Comparison of ENCODE assay signal across 9 cellular contexts in genomic region chr19:11798391-11799296, GRCh38. TPM values are rescaled to one million over a fixed set of nuclear protein-coding genes. Genes with fewer than 3 reads are reported as not detected.
DNase-seq lines count a peak whose midpoint lies in the region; ATAC-seq lines count a peak whose summit lies in the region.
"Had no signal": no experiment of that assay in that cellular context is flagged by ENCODE, and none has a peak within 500 bp of the region (broad histone marks: within the 10 kb centered on the region; RNA-seq: fewer than 3 reads in every experiment).

Gene ZNF491, plus strand, starts transcription at chr19:11798523. Its CDS starts 7,431 bp downstream, at chr19:11805954.

- H2BK5ac ChIP-seq in mesenchymal stem cell (ENCODE audit: low read depth, low read length, poor library complexity, severe bottlenecking): no peak within 1 kb of the TSS

- H3K14ac ChIP-seq in mesenchymal stem cell (ENCODE audit: low read length in 2 of 2): peak within 1 kb of the TSS in 1 of 2 experiments; percentile 45

- H3K4me1 ChIP-seq in mesenchymal stem cell (ENCODE audit: control insufficient read depth, insufficient read depth, low read depth, low read length): peaks cover 10% of the 10 kb centered on the region

- peaks cover 10 to 11% of the 10 kb centered on the region in 2 donors for H3K4me1 Mint-ChIP-seq in effector memory CD8-positive, alpha-beta T cell (ENCODE audit: low read depth in 2 of 2)

- H3K79me1 ChIP-seq in mesenchymal stem cell (replicated peaks; ENCODE audit: low read length, poor library complexity, severe bottlenecking): peaks cover 6% of the 10 kb centered on the region

- H3K4me2 ChIP-seq in mesenchymal stem cell (ENCODE audit: low read length, poor library complexity, severe bottlenecking): peak within 1 kb of the TSS; percentile 78

- peak within 1 kb of the TSS in 1 of 2 donors; percentile 79 for H3K27ac Mint-ChIP-seq in effector memory CD8-positive, alpha-beta T cell

- peaks cover 21% of the 10 kb centered on the region for H3K9me3 ChIP-seq in mesenchymal stem cell (ENCODE audit: control insufficient read depth, low read length)

- H3K27me3 ChIP-seq in mesenchymal stem cell (ENCODE audit: control insufficient read depth in 1 of 2, insufficient read depth in 1 of 2, low read length in 2 of 2): no peaks in the 10 kb centered on the region

- H2AK5ac ChIP-seq in mesenchymal stem cell (ENCODE audit: low read length, severe bottlenecking): no peak within 1 kb of the TSS

- peak within 1 kb of the TSS; percentile 74 for H3K27ac ChIP-seq in mesenchymal stem cell (ENCODE audit: low read length, poor library complexity, severe bottlenecking)
- H3K27ac ChIP-seq: HL-60 had no signal

- WGBS in mesenchymal stem cell: 2% methylated on average over 56 of the region's 56 CpGs

- H3K4me3 ChIP-seq in mesenchymal stem cell (ENCODE audit: insufficient read depth in 1 of 2, low read depth in 1 of 2, low read length in 2 of 2): peak within 1 kb of the TSS; percentile 67 to 81

- no peak within 1 kb of the TSS for H3K23ac ChIP-seq in mesenchymal stem cell (ENCODE audit: low read length in 2 of 2)

- ATAC-seq in GM19043 (IDR thresholded peaks at IDR 0.05; ENCODE audit: low read depth, unreplicated experiment) (peak; percentile 87), HG03442 (IDR thresholded peaks at IDR 0.05; ENCODE audit: unreplicated experiment) (peak; percentile 87)
- ATAC-seq in effector memory CD8-positive, alpha-beta T cell (replicated peaks): peak; percentile 95

- DNase-seq in AG20443 (ENCODE audit: low spot score) (peak; percentile 97), NCI-H82 (lab: John Stamatoyannopoulos, UW) (peak; percentile 97), mesenchymal stem cell (peak; percentile 92)
- peak; percentile 90 for DNase-seq in activated CD8-positive, alpha-beta memory T cell treated with anti-CD3 and anti-CD28 coated beads for 24 hours
- DNase-seq in effector memory CD8-positive, alpha-beta T cell: peak; percentile 52 to 71 (median 54)
- DNase-seq in stimulated activated CD4-positive, alpha-beta T cell treated with anti-CD3 and anti-CD28 coated beads, TNF-alpha, amount 100 ng/mL, for 48 hours (ENCODE audit: low read depth in 3 of 3): peak; percentile 74 to 84 (median 83)

- no peak within 1 kb of the TSS for H2BK12ac ChIP-seq in mesenchymal stem cell (ENCODE audit: low read length in 2 of 2)

- H3K4ac ChIP-seq in mesenchymal stem cell (ENCODE audit: low read depth in 1 of 2, low read length in 2 of 2): no peak within 1 kb of the TSS

- H2AFZ ChIP-seq in mesenchymal stem cell (ENCODE audit: low read depth, low read length): peak within 1 kb of the TSS; percentile 74

- H3K4me3 Mint-ChIP-seq in effector memory CD8-positive, alpha-beta T cell: peak within 1 kb of the TSS; percentile 84 to 88

- peak within 1 kb of the TSS; percentile 14 to 79 for H3K18ac ChIP-seq in mesenchymal stem cell (ENCODE audit: low read depth in 1 of 2, low read length in 2 of 2)

- peaks cover 0 to 12% of the 10 kb centered on the region in 2 donors for H3K27me3 Mint-ChIP-seq in effector memory CD8-positive, alpha-beta T cell

- no peaks in the 10 kb centered on the region for H3K36me3 ChIP-seq in mesenchymal stem cell (ENCODE audit: control insufficient read depth in 1 of 2, insufficient read depth in 2 of 2, low read depth in 1 of 2, low read length in 2 of 2)

- H3K9me3 Mint-ChIP-seq in effector memory CD8-positive, alpha-beta T cell: no peaks in the 10 kb centered on the region

- H3K36me3 Mint-ChIP-seq in effector memory CD8-positive, alpha-beta T cell (ENCODE audit: insufficient read depth): peaks cover 3% of the 10 kb centered on the region

- peak within 1 kb of the TSS; percentile 89 for H3K9ac ChIP-seq in mesenchymal stem cell (ENCODE audit: low read length)

- H4K91ac ChIP-seq in mesenchymal stem cell (ENCODE audit: low read length): no peak within 1 kb of the TSS

- H2BK15ac ChIP-seq in mesenchymal stem cell (ENCODE audit: low read depth, poor library complexity, severe bottlenecking): no peak within 1 kb of the TSS

- no peak within 1 kb of the TSS for H2BK120ac ChIP-seq in mesenchymal stem cell (ENCODE audit: low read depth, low read length)

- peak within 1 kb of the TSS; percentile 76 for H4K8ac ChIP-seq in mesenchymal stem cell (ENCODE audit: low read length)

RNA-seq across cellular contexts. Expression of gene ZNF491, which starts in this region (rescaled TPM):
- 1.7 TPM for polyA plus RNA-seq in mesenchymal stem cell (2013, experiment 1 of 2)
- 1.1 TPM for polyA plus RNA-seq in mesenchymal stem cell (2013, experiment 2 of 2)

Comparison
In these comparisons a context has a peak if more than half of its experiments do, and no peak if none do; other contexts are left out.
1. Peak in every context shown above with its lines: DNase-seq, ATAC-seq, H3K4me3 ChIP-seq and H3K27ac ChIP-seq.